16 cellular contexts compared by ENCODE assay signal in the genomic region with DNA sequence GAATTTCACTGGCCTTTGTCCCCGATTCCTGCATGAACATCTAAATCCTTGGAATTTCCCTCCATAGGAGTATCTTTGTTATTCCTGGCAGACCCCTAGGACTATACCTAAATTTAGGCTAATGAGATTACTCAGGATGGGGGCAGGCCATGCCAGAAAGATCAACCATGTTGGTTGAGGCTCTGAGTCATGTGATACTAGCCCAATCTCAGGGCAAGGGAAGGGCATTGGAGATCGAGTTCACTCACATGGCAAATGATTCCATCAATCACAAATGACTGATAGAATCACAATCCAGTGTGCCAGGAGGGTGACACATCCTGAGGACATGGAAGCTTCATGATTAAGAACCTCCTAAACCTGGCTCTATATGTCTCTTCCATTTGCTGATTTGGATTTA.
DNase-seq lines count a peak whose midpoint lies in the region; ATAC-seq and FAIRE-seq lines count a peak whose summit lies in the region.
"Had no signal": no experiment of that assay in that cellular context is flagged by ENCODE, and none has a peak within 500 bp of the region (broad histone marks: within the 10 kb centered on the region; RNA-seq: fewer than 3 reads in every experiment).

No MANE protein-coding gene starts in this region.

- ATAC-seq in HG03460 (IDR thresholded peaks at IDR 0.05; ENCODE audit: unreplicated experiment): no peak
- ATAC-seq: CD8-positive, alpha-beta T cell; GM23338; HepG2 had no signal

- DNase-seq in NCI-H82 (lab: John Stamatoyannopoulos, UW) (peak; percentile 14), NCI-H82 treated with DMSO at 0.1 percent for 48 hours (lab: John Stamatoyannopoulos, UW; ENCODE audit: unreplicated experiment) (no peak), RCC 7860 (ENCODE audit: low spot score) (peak; percentile 43), kidney tubule cell (ENCODE audit: low spot score) (peak; percentile 36), SIG-M5 (lab: John Stamatoyannopoulos, UW) (no peak), OCI-M2 (lab: John Stamatoyannopoulos, UW; ENCODE audit: unreplicated experiment) (no peak), germinal center (ENCODE audit: low spot score) (no peak)
- DNase-seq: Caco-2; CD8-positive, alpha-beta T cell; H9 had no signal

- FAIRE-seq in RCC 7860 (lab: Jason Lieb, UNC): no peak
- FAIRE-seq: G401.6, GM12892, HepG2, HTR-8/SVneo had no signal

Comparison
In these comparisons a context has a peak if more than half of its experiments do, and no peak if none do; other contexts are left out.
1. DNase-seq: peak in NCI-H82 (single experiment), RCC 7860 (single experiment) and kidney tubule cell (single experiment); none in NCI-H82 treated with DMSO at 0.1 percent for 48 hours (single experiment), SIG-M5 (single experiment), OCI-M2 (single experiment) and germinal center (single experiment).